ENCODE assay signal across 1 cellular context in the genomic region with DNA sequence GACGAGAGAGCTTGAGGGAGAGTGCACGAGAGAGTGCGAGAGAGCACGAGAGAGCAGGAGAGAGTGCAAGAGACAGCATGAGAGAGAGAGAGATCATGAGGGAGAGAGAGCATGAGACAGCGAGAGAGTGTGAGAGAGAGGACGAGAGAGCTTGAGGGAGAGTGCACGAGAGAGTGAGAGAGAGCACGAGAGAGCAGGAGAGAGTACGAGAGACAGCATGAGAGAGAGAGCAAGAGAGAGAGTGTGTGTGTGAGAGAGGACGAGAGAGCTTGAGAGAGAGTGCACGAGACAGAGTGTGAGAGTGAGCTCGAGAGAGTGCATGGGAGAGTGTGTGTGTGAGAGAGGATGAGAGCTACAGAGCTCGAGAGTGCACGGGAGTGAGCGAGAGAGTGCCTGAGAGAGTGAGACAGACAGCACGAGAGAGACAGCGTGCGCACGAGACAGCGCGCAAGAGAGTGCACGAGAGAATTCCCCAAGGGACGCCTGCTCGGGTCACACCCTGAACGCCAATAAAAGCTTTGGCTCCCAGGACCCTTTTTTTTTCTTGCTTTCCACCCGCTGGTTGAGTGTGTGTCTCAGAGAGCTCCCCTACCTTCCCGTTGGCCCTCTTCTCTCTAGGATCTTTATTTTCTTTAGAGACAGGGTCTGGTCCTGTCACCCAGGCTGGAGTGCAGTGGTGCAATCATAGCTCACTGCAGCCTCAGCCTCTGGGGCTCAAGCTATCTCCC.
TF ChIP-seq lines count a peak whose summit lies in the region.

No MANE protein-coding gene starts in this region.

TF ChIP-seq in K562, 482 proteins besides CTCF, POLR2A, EP300 and RAD21 (continued from another document and continues in another):
- TF ChIP-seq, protein P1, sequence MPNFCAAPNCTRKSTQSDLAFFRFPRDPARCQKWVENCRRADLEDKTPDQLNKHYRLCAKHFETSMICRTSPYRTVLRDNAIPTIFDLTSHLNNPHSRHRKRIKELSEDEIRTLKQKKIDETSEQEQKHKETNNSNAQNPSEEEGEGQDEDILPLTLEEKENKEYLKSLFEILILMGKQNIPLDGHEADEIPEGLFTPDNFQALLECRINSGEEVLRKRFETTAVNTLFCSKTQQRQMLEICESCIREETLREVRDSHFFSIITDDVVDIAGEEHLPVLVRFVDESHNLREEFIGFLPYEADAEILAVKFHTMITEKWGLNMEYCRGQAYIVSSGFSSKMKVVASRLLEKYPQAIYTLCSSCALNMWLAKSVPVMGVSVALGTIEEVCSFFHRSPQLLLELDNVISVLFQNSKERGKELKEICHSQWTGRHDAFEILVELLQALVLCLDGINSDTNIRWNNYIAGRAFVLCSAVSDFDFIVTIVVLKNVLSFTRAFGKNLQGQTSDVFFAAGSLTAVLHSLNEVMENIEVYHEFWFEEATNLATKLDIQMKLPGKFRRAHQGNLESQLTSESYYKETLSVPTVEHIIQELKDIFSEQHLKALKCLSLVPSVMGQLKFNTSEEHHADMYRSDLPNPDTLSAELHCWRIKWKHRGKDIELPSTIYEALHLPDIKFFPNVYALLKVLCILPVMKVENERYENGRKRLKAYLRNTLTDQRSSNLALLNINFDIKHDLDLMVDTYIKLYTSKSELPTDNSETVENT (CRISPR knock-in tag; IDR thresholded peaks at IDR 0.05): no peak
- no peak for TF ChIP-seq ZNF121 (CRISPR knock-in tag; conservative IDR thresholded peaks at IDR 0.05)
- TF ChIP-seq, protein P2, sequence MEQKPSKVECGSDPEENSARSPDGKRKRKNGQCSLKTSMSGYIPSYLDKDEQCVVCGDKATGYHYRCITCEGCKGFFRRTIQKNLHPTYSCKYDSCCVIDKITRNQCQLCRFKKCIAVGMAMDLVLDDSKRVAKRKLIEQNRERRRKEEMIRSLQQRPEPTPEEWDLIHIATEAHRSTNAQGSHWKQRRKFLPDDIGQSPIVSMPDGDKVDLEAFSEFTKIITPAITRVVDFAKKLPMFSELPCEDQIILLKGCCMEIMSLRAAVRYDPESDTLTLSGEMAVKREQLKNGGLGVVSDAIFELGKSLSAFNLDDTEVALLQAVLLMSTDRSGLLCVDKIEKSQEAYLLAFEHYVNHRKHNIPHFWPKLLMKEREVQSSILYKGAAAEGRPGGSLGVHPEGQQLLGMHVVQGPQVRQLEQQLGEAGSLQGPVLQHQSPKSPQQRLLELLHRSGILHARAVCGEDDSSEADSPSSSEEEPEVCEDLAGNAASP (IDR thresholded peaks at IDR 0.05): no peak
- TF ChIP-seq, protein P3, sequence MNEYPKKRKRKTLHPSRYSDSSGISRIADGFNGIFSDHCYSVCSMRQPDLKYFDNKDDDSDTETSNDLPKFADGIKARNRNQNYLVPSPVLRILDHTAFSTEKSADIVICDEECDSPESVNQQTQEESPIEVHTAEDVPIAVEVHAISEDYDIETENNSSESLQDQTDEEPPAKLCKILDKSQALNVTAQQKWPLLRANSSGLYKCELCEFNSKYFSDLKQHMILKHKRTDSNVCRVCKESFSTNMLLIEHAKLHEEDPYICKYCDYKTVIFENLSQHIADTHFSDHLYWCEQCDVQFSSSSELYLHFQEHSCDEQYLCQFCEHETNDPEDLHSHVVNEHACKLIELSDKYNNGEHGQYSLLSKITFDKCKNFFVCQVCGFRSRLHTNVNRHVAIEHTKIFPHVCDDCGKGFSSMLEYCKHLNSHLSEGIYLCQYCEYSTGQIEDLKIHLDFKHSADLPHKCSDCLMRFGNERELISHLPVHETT (CRISPR knock-in tag; conservative IDR thresholded peaks at IDR 0.05 in 1 of 2, IDR thresholded peaks at IDR 0.05 in 1 of 2): no peak
- no peak; the same call in 1 of the 2 replicates for TF ChIP-seq HDAC2 (IDR thresholded peaks at IDR 0.05)
- TF ChIP-seq SPI1 (IDR thresholded peaks at IDR 0.05; ENCODE audit: borderline replicate concordance, low read depth, low read length): no peak
- no peak for TF ChIP-seq FOS (IDR thresholded peaks at IDR 0.05; ENCODE audit: extremely low read depth, insufficient read length)
- no peak for TF ChIP-seq CTBP1 (IDR thresholded peaks at IDR 0.05; ENCODE audit: borderline replicate concordance)
- no peak for TF ChIP-seq GTF2E2 (tag; IDR thresholded peaks at IDR 0.05)
- TF ChIP-seq, protein P4, sequence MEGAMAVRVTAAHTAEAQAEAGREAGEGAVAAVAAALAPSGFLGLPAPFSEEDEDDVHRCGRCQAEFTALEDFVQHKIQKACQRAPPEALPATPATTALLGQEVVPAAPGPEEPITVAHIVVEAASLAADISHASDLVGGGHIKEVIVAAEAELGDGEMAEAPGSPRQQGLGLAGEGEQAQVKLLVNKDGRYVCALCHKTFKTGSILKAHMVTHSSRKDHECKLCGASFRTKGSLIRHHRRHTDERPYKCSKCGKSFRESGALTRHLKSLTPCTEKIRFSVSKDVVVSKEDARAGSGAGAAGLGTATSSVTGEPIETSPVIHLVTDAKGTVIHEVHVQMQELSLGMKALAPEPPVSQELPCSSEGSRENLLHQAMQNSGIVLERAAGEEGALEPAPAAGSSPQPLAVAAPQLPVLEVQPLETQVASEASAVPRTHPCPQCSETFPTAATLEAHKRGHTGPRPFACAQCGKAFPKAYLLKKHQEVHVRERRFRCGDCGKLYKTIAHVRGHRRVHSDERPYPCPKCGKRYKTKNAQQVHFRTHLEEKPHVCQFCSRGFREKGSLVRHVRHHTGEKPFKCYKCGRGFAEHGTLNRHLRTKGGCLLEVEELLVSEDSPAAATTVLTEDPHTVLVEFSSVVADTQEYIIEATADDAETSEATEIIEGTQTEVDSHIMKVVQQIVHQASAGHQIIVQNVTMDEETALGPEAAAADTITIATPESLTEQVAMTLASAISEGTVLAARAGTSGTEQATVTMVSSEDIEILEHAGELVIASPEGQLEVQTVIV (CRISPR knock-in tag; IDR thresholded peaks at IDR 0.05; ENCODE audit: borderline replicate concordance): no peak
- no peak for TF ChIP-seq ZNF57 (CRISPR knock-in tag; IDR thresholded peaks at IDR 0.05)
- no peak for TF ChIP-seq HDAC6 (IDR thresholded peaks at IDR 0.05; ENCODE audit: low read depth, low read length)
- TF ChIP-seq EWSR1 (IDR thresholded peaks at IDR 0.05; ENCODE audit: borderline replicate concordance, low read depth, partially characterized antibody): no peak
- TF ChIP-seq, protein P5, sequence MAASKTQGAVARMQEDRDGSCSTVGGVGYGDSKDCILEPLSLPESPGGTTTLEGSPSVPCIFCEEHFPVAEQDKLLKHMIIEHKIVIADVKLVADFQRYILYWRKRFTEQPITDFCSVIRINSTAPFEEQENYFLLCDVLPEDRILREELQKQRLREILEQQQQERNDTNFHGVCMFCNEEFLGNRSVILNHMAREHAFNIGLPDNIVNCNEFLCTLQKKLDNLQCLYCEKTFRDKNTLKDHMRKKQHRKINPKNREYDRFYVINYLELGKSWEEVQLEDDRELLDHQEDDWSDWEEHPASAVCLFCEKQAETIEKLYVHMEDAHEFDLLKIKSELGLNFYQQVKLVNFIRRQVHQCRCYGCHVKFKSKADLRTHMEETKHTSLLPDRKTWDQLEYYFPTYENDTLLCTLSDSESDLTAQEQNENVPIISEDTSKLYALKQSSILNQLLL (CRISPR knock-in tag; IDR thresholded peaks at IDR 0.05; ENCODE audit: borderline replicate concordance): no peak
- TF ChIP-seq ARID2 (IDR thresholded peaks at IDR 0.05): no peak
- no peak for TF ChIP-seq ETS2 (tag; IDR thresholded peaks at IDR 0.05; ENCODE audit: borderline replicate concordance, poor library complexity, severe bottlenecking)
- no peak for TF ChIP-seq RAD51 (IDR thresholded peaks at IDR 0.05; ENCODE audit: borderline replicate concordance, low read depth)
- TF ChIP-seq TAF1 (IDR thresholded peaks at IDR 0.05; ENCODE audit: control insufficient read depth, extremely low read depth, insufficient read depth, low read length, severe bottlenecking): no peak
- TF ChIP-seq ZNF830 (CRISPR knock-in tag; IDR thresholded peaks at IDR 0.05): no peak
- TF ChIP-seq, protein P6, sequence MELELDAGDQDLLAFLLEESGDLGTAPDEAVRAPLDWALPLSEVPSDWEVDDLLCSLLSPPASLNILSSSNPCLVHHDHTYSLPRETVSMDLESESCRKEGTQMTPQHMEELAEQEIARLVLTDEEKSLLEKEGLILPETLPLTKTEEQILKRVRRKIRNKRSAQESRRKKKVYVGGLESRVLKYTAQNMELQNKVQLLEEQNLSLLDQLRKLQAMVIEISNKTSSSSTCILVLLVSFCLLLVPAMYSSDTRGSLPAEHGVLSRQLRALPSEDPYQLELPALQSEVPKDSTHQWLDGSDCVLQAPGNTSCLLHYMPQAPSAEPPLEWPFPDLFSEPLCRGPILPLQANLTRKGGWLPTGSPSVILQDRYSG (tag; conservative IDR thresholded peaks at IDR 0.05; ENCODE audit: low read depth): no peak
- no peak for TF ChIP-seq CBX1 (IDR thresholded peaks at IDR 0.05; ENCODE audit: low read depth)
- TF ChIP-seq, protein P7, sequence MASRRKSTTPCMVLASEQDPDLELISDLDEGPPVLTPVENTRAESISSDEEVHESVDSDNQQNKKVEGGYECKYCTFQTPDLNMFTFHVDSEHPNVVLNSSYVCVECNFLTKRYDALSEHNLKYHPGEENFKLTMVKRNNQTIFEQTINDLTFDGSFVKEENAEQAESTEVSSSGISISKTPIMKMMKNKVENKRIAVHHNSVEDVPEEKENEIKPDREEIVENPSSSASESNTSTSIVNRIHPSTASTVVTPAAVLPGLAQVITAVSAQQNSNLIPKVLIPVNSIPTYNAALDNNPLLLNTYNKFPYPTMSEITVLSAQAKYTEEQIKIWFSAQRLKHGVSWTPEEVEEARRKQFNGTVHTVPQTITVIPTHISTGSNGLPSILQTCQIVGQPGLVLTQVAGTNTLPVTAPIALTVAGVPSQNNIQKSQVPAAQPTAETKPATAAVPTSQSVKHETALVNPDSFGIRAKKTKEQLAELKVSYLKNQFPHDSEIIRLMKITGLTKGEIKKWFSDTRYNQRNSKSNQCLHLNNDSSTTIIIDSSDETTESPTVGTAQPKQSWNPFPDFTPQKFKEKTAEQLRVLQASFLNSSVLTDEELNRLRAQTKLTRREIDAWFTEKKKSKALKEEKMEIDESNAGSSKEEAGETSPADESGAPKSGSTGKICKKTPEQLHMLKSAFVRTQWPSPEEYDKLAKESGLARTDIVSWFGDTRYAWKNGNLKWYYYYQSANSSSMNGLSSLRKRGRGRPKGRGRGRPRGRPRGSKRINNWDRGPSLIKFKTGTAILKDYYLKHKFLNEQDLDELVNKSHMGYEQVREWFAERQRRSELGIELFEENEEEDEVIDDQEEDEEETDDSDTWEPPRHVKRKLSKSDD (conservative IDR thresholded peaks at IDR 0.05; ENCODE audit: low read length): no peak
- no peak for TF ChIP-seq ZNF778 (CRISPR knock-in tag; IDR thresholded peaks at IDR 0.05)
- TF ChIP-seq SMARCB1 (IDR thresholded peaks at IDR 0.05; ENCODE audit: insufficient read length, low read depth): no peak
- TF ChIP-seq TBP (optimal IDR thresholded peaks at IDR 0.05; ENCODE audit: low read depth, low read length): no peak
- TF ChIP-seq, protein P8, sequence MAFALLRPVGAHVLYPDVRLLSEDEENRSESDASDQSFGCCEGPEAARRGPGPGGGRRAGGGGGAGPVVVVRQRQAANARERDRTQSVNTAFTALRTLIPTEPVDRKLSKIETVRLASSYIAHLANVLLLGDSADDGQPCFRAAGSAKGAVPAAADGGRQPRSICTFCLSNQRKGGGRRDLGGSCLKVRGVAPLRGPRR (CRISPR knock-in tag; IDR thresholded peaks at IDR 0.05): no peak
- TF ChIP-seq, protein P9, sequence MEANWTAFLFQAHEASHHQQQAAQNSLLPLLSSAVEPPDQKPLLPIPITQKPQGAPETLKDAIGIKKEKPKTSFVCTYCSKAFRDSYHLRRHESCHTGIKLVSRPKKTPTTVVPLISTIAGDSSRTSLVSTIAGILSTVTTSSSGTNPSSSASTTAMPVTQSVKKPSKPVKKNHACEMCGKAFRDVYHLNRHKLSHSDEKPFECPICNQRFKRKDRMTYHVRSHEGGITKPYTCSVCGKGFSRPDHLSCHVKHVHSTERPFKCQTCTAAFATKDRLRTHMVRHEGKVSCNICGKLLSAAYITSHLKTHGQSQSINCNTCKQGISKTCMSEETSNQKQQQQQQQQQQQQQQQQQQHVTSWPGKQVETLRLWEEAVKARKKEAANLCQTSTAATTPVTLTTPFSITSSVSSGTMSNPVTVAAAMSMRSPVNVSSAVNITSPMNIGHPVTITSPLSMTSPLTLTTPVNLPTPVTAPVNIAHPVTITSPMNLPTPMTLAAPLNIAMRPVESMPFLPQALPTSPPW (CRISPR knock-in tag; IDR thresholded peaks at IDR 0.05): no peak
- no peak for TF ChIP-seq ZNF184 (CRISPR knock-in tag; IDR thresholded peaks at IDR 0.05)
- no peak for TF ChIP-seq NFE2L1 (tag; IDR thresholded peaks at IDR 0.05; ENCODE audit: borderline replicate concordance, low read depth)
- TF ChIP-seq, protein P10, sequence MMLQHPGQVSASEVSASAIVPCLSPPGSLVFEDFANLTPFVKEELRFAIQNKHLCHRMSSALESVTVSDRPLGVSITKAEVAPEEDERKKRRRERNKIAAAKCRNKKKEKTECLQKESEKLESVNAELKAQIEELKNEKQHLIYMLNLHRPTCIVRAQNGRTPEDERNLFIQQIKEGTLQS (IDR thresholded peaks at IDR 0.05): no peak
- TF ChIP-seq, protein P10 (CRISPR knock-in tag; conservative IDR thresholded peaks at IDR 0.05): no peak
- peak; percentile 7; the same call in 1 of the 2 replicates for TF ChIP-seq MTA2 (IDR thresholded peaks at IDR 0.05; ENCODE audit: low read depth)
- no peak for TF ChIP-seq HDAC8 (tag; IDR thresholded peaks at IDR 0.05)
- TF ChIP-seq CCNT2 (IDR thresholded peaks at IDR 0.05; ENCODE audit: borderline replicate concordance, extremely low read depth, insufficient read length, low read depth, low read length): no peak
- TF ChIP-seq HNRNPUL1 (IDR thresholded peaks at IDR 0.05; ENCODE audit: low read length): no peak
- TF ChIP-seq MTA3 (IDR thresholded peaks at IDR 0.05; ENCODE audit: borderline replicate concordance): no peak
- TF ChIP-seq, protein P11, sequence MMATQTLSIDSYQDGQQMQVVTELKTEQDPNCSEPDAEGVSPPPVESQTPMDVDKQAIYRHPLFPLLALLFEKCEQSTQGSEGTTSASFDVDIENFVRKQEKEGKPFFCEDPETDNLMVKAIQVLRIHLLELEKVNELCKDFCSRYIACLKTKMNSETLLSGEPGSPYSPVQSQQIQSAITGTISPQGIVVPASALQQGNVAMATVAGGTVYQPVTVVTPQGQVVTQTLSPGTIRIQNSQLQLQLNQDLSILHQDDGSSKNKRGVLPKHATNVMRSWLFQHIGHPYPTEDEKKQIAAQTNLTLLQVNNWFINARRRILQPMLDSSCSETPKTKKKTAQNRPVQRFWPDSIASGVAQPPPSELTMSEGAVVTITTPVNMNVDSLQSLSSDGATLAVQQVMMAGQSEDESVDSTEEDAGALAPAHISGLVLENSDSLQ (IDR thresholded peaks at IDR 0.05): no peak
- TF ChIP-seq, protein P12, sequence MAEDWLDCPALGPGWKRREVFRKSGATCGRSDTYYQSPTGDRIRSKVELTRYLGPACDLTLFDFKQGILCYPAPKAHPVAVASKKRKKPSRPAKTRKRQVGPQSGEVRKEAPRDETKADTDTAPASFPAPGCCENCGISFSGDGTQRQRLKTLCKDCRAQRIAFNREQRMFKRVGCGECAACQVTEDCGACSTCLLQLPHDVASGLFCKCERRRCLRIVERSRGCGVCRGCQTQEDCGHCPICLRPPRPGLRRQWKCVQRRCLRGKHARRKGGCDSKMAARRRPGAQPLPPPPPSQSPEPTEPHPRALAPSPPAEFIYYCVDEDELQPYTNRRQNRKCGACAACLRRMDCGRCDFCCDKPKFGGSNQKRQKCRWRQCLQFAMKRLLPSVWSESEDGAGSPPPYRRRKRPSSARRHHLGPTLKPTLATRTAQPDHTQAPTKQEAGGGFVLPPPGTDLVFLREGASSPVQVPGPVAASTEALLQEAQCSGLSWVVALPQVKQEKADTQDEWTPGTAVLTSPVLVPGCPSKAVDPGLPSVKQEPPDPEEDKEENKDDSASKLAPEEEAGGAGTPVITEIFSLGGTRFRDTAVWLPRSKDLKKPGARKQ (CRISPR knock-in tag; IDR thresholded peaks at IDR 0.05): no peak
